Comparison of ENCODE assay signal across 8 cellular contexts in the genomic region with DNA sequence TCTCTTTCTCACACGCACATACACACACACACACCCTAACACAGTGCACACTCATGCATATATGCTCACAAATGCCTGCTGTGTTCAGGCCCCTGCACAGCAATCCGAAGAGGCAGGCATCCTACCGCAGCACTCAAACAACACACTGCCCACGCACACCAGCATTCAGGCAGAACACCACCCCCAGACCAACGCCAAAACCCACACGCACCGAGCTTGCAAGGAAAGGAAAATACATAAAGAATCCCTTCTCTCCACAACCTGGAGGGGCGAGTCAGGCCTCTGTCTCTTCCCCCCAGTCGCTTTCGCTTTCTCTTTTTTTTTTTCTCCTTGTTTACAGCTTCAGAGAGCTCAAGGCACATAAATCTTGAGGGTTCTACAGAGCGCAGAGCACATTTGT.
A peak's percentile ranks its signal among the peaks of the same experiment; 100 is the strongest.
DNase-seq lines count a peak whose midpoint lies in the region; ATAC-seq and TF ChIP-seq lines count a peak whose summit lies in the region.
"Not testable (repeated sequence)": the region's sequence is repeated elsewhere in the genome, so short reads cannot be mapped to it uniquely, and the experiment has no call there.

No MANE protein-coding gene starts in this region.

- H3K4me3 ChIP-seq in ACC112 (ENCODE audit: low read depth, low read length), result peak overlapping the region; percentile 72
- peak overlapping the region; percentile 41 for H3K4me3 ChIP-seq in IMR-90 (ENCODE audit: insufficient read depth, low read depth, low read length)
- peak overlapping the region; percentile 44 to 58 for H3K4me3 ChIP-seq in muscle layer of duodenum (ENCODE audit: low read depth in 1 of 2, low read length in 2 of 2)

- POLR2A ChIA-PET in IMR-90 (lab: Charles Lee; ENCODE audit: unreplicated experiment), result not testable (repeated sequence)

- not testable (repeated sequence) for BruUV-seq in IMR-90 (replicated peaks; lab: Mats Ljungman, UMichigan)

- ATAC-seq in IMR-90 (ENCODE audit: low read depth), result not testable (repeated sequence)

- H4K91ac ChIP-seq in IMR-90 (ENCODE audit: insufficient read depth, low read depth, low read length), result not testable (repeated sequence)

- H2BK120ac ChIP-seq in IMR-90 (ENCODE audit: low read depth, low read length), result not testable (repeated sequence)

- H3K27ac ChIP-seq in ACC112 (ENCODE audit: low read depth, low read length), result not testable (repeated sequence)
- H3K27ac ChIP-seq in IMR-90 (ENCODE audit: insufficient read depth, low read length), result peak overlapping the region; percentile 9; the same call in 1 of the 2 replicates
- H3K27ac ChIP-seq in muscle layer of duodenum (ENCODE audit: low read length), result peak overlapping the region; percentile 69

- H3K4me3 Mint-ChIP-seq in T-helper 2 cell treated with Interferon-gamma antibody and Interleukin-4, amounts not matched to agents 5 μg/mL and 100 μg/mL, for 36 hours, result peak overlapping the region; percentile 94
- peak overlapping the region; percentile 79 for H3K4me3 Mint-ChIP-seq in activated T-helper 2 cell treated with anti-CD3 and anti-CD28 coated beads, Interferon-gamma antibody, Interleukin-2, Interleukin-4, amounts not matched to agents 10 μg/mL and 5 μg/mL and 100 μg/mL, durations not matched to agents 14 hours and 24 hours and 36 hours (ENCODE audit: low read depth)
- peak overlapping the region; percentile 63 for H3K4me3 Mint-ChIP-seq in glutamatergic neuron (ENCODE audit: unreplicated experiment)

- dilution Hi-C loops in IMR-90 (cut with HindIII; ENCODE audit: low sequenced_read_pairs, unreplicated experiment), result not testable (repeated sequence)

- not testable (repeated sequence) for H3K79me2 ChIP-seq in ACC112 (ENCODE audit: control insufficient read depth, insufficient read depth, low read length, unreplicated experiment)

- not testable (repeated sequence) for H3K56ac ChIP-seq in IMR-90 (ENCODE audit: extremely low read depth, insufficient read depth, low read length)

- H3K27me3 ChIP-seq in ACC112 (ENCODE audit: insufficient read depth, low read length); IMR-90 (ENCODE audit: control insufficient read depth, insufficient read depth, low read length); muscle layer of duodenum (ENCODE audit: low read depth, low read length): not testable (repeated sequence)

- peak overlapping the region; percentile 69; the same call in 1 of the 2 replicates for H4K5ac ChIP-seq in IMR-90 (ENCODE audit: low read depth, low read length)

- not testable (repeated sequence) for H3K27me3 Mint-ChIP-seq in T-helper 2 cell treated with Interferon-gamma antibody and Interleukin-4, amounts not matched to agents 5 μg/mL and 100 μg/mL, for 36 hours (ENCODE audit: low read depth); activated T-helper 2 cell treated with anti-CD3 and anti-CD28 coated beads, Interferon-gamma antibody, Interleukin-2, Interleukin-4, amounts not matched to agents 10 μg/mL and 5 μg/mL and 100 μg/mL, durations not matched to agents 14 hours and 24 hours and 36 hours (ENCODE audit: low read depth)
- peaks cover 13% of the 10 kb centered on the region for H3K27me3 Mint-ChIP-seq in glutamatergic neuron (ENCODE audit: unreplicated experiment)

- H2BK20ac ChIP-seq in IMR-90 (ENCODE audit: low read depth, low read length), result not testable (repeated sequence)

- peak; percentile 7 for DNase-seq in IMR-90
- DNase-seq in T-helper 2 cell treated with Interferon-gamma antibody and Interleukin-4, amounts not matched to agents 5 μg/mL and 100 μg/mL, for 36 hours (ENCODE audit: low spot score), result peak; percentile 52
- peak; percentile 22 for DNase-seq in activated T-helper 2 cell treated with anti-CD3 and anti-CD28 coated beads, Interferon-gamma antibody, Interleukin-2, Interleukin-4, amounts not matched to agents 10 μg/mL and 5 μg/mL and 100 μg/mL, durations not matched to agents 14 hours and 24 hours and 36 hours (ENCODE audit: low spot score)
- DNase-seq in central memory CD4-positive, alpha-beta T cell, result peak; percentile 34
- DNase-seq in glutamatergic neuron, result not testable (repeated sequence)
- peak; percentile 38 for DNase-seq in stimulated activated CD8-positive, alpha-beta memory T cell treated with anti-CD3 and anti-CD28 coated beads, Interleukin-4, amount 100 ng/mL, for 48 hours

- TF ChIP-seq CTCF in IMR-90 (conservative IDR thresholded peaks at IDR 0.05; ENCODE audit: low read depth, low read length); glutamatergic neuron (IDR thresholded peaks at IDR 0.05; ENCODE audit: partially characterized antibody, unreplicated experiment): not testable (repeated sequence)

- H2BK5ac ChIP-seq in IMR-90 (ENCODE audit: low read depth, low read length, poor library complexity, severe bottlenecking), result not testable (repeated sequence)

- H3K4me1 Mint-ChIP-seq in T-helper 2 cell treated with Interferon-gamma antibody and Interleukin-4, amounts not matched to agents 5 μg/mL and 100 μg/mL, for 36 hours (ENCODE audit: low read depth), result peaks cover 22% of the 10 kb centered on the region
- H3K4me1 Mint-ChIP-seq in activated T-helper 2 cell treated with anti-CD3 and anti-CD28 coated beads, Interferon-gamma antibody, Interleukin-2, Interleukin-4, amounts not matched to agents 10 μg/mL and 5 μg/mL and 100 μg/mL, durations not matched to agents 14 hours and 24 hours and 36 hours (ENCODE audit: low read depth), result peaks cover 28% of the 10 kb centered on the region
- peaks cover 14% of the 10 kb centered on the region for H3K4me1 Mint-ChIP-seq in glutamatergic neuron (ENCODE audit: low read depth, unreplicated experiment)

- peak overlapping the region; percentile 87 for H3K4me2 ChIP-seq in IMR-90 (ENCODE audit: low read depth, low read length)

- H3K9me3 ChIP-seq in IMR-90 (ENCODE audit: control insufficient read depth, insufficient read depth, low read length); muscle layer of duodenum (ENCODE audit: control insufficient read depth in 1 of 2, low read length in 2 of 2): not testable (repeated sequence)

- not testable (repeated sequence) for TF ChIP-seq POLR2A in IMR-90 (IDR thresholded peaks at IDR 0.05; ENCODE audit: low read depth, low read length)

- H3K9ac ChIP-seq in IMR-90 (ENCODE audit: low read depth, low read length), result not testable (repeated sequence)

- CTCF ChIA-PET in IMR-90 (lab: Yijun Ruan, JAX), result not testable (repeated sequence)

- H3K27ac Mint-ChIP-seq in T-helper 2 cell treated with Interferon-gamma antibody and Interleukin-4, amounts not matched to agents 5 μg/mL and 100 μg/mL, for 36 hours, result peak overlapping the region; percentile 93
- H3K27ac Mint-ChIP-seq in activated T-helper 2 cell treated with anti-CD3 and anti-CD28 coated beads, Interferon-gamma antibody, Interleukin-2, Interleukin-4, amounts not matched to agents 10 μg/mL and 5 μg/mL and 100 μg/mL, durations not matched to agents 14 hours and 24 hours and 36 hours, result peak overlapping the region; percentile 72
- H3K27ac Mint-ChIP-seq in glutamatergic neuron (ENCODE audit: unreplicated experiment), result peak overlapping the region; percentile 82

- not testable (repeated sequence) for H4K8ac ChIP-seq in IMR-90 (ENCODE audit: low read depth in 2 of 2, low read length in 2 of 2)

- not testable (repeated sequence) for H3K9me3 Mint-ChIP-seq in T-helper 2 cell treated with Interferon-gamma antibody and Interleukin-4, amounts not matched to agents 5 μg/mL and 100 μg/mL, for 36 hours; activated T-helper 2 cell treated with anti-CD3 and anti-CD28 coated beads, Interferon-gamma antibody, Interleukin-2, Interleukin-4, amounts not matched to agents 10 μg/mL and 5 μg/mL and 100 μg/mL, durations not matched to agents 14 hours and 24 hours and 36 hours
- peaks cover 13% of the 10 kb centered on the region for H3K9me3 Mint-ChIP-seq in glutamatergic neuron (ENCODE audit: unreplicated experiment)

- H3K4me1 ChIP-seq in ACC112 (ENCODE audit: control insufficient read depth, insufficient read depth, low read length, unreplicated experiment); IMR-90 (ENCODE audit: control insufficient read depth, insufficient read depth, low read length); muscle layer of duodenum (ENCODE audit: control insufficient read depth in 1 of 2, insufficient read depth in 2 of 2, low read length in 2 of 2): not testable (repeated sequence)

- peak overlapping the region; percentile 60 for H2AFZ ChIP-seq in ACC112 (ENCODE audit: low read length, unreplicated experiment)
- not testable (repeated sequence) for H2AFZ ChIP-seq in IMR-90 (replicated peaks; ENCODE audit: low read length, poor library complexity)

- H3K14ac ChIP-seq in IMR-90 (replicated peaks; ENCODE audit: low read depth, low read length), result not testable (repeated sequence)

- H3K18ac ChIP-seq in IMR-90 (ENCODE audit: low read depth, low read length), result not testable (repeated sequence)

- TF ChIP-seq RAD21 in IMR-90 (IDR thresholded peaks at IDR 0.05; ENCODE audit: low read length), result not testable (repeated sequence)

- H3K79me1 ChIP-seq in IMR-90 (ENCODE audit: low read depth in 1 of 2, low read length in 2 of 2), result not testable (repeated sequence)

- not testable (repeated sequence) for H3K9me1 ChIP-seq in IMR-90 (ENCODE audit: insufficient read depth, low read length)

- not testable (repeated sequence) for H2AK5ac ChIP-seq in IMR-90 (ENCODE audit: low read depth, low read length)

- not testable (repeated sequence) for H3K36me3 ChIP-seq in ACC112 (ENCODE audit: insufficient read depth, low read length); IMR-90 (ENCODE audit: control insufficient read depth, insufficient read depth, low read length); muscle layer of duodenum (ENCODE audit: control insufficient read depth in 1 of 2, insufficient read depth in 2 of 2, low read length in 2 of 2)

- H3K36me3 Mint-ChIP-seq in T-helper 2 cell treated with Interferon-gamma antibody and Interleukin-4, amounts not matched to agents 5 μg/mL and 100 μg/mL, for 36 hours (ENCODE audit: low read depth); activated T-helper 2 cell treated with anti-CD3 and anti-CD28 coated beads, Interferon-gamma antibody, Interleukin-2, Interleukin-4, amounts not matched to agents 10 μg/mL and 5 μg/mL and 100 μg/mL, durations not matched to agents 14 hours and 24 hours and 36 hours (ENCODE audit: low read depth); glutamatergic neuron (ENCODE audit: unreplicated experiment): not testable (repeated sequence)

- H2BK15ac ChIP-seq in IMR-90 (ENCODE audit: low read depth, low read length), result not testable (repeated sequence)

- WGBS in IMR-90 (ENCODE audit: extremely low coverage in 2 of 2, insufficient read length in 1 of 2), 2 experiments, result no CpG with 5 or more reads among the region's 11 CpGs

- H2AK9ac ChIP-seq in IMR-90 (replicated peaks; ENCODE audit: low read depth, low read length, poor library complexity), result not testable (repeated sequence)

- intact Hi-C loops in IMR-90 (cut with micrococcal nuclease); activated T-helper 2 cell treated with anti-CD3 and anti-CD28 coated beads, Interferon-gamma antibody, Interleukin-2, Interleukin-4, amounts not matched to agents 10 μg/mL and 5 μg/mL and 100 μg/mL, durations not matched to agents 14 hours and 24 hours and 36 hours (cut with micrococcal nuclease): not testable (repeated sequence)

- not testable (repeated sequence) for H3K23ac ChIP-seq in IMR-90 (ENCODE audit: low read depth, low read length)

- in situ Hi-C loops in IMR-90 (cut with MboI; ENCODE audit: low sequenced_read_pairs), result not testable (repeated sequence)

- H3K4ac ChIP-seq in IMR-90 (ENCODE audit: low read depth, low read length), result not testable (repeated sequence)

- H4K20me1 ChIP-seq in IMR-90 (ENCODE audit: insufficient read depth, low read length), result not testable (repeated sequence)
